10 cellular contexts compared by ENCODE assay signal in the genomic region with DNA sequence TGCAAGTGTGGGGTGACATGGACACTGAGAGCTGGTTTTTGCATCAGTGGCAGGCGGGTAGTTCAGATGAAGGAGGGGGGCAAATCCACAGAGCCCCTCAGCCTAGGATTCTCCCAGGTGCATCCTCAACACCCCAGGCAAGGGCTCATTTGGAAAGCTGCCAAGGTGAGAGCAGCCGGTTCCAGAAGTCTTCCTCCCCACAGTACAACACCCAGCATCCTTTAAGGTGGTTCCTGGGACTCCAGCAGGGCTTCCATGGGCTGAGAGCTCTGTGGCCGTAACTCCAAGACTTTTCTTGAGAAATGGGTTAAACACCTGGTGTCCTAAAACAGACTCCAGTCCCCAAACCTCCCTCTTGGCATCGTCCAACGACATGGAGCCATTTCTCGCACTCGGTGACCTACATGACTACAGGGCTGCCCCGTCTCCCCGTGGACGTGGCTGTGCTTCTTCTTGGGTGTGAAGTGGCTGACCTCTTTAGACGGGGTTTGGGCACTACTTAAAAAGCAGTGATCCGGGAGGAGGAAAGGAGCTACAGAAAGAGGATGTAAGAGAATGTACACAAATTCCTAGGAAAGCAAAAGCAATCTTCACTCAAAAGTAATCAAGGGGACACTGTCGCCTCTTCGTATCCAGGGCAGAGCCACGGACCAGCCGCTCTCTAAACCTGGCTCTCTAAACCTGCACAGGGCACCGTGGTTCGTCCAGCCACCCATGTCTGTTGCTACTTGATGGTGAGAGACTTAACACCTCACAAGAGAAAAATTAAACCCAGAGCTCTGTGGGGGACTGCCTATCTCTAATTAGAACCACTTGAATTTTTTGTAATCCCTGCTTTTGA. TPM values are rescaled to one million over a fixed set of nuclear protein-coding genes. Genes with fewer than 3 reads are reported as not detected.
DNase-seq lines count a peak whose midpoint lies in the region; ATAC-seq and TF ChIP-seq lines count a peak whose summit lies in the region.
"Had no signal": no experiment of that assay in that cellular context is flagged by ENCODE, and none has a peak within 500 bp of the region (broad histone marks: within the 10 kb centered on the region; RNA-seq: fewer than 3 reads in every experiment).

No MANE protein-coding gene starts in this region.

- intact Hi-C loops in heart left ventricle (cut with DNase I) (no loop called here), left ventricle myocardium superior (cut with micrococcal nuclease) (no loop called here), upper lobe of right lung (cut with DNase I) (no loop called here)

- CTCF ChIA-PET in activated CD4-positive, alpha-beta memory T cell treated with anti-CD3 and anti-CD28 coated beads, Interleukin-2, amount 10 ng/mL, durations not matched to agents 7 days and 5 days (lab: Charles Lee): interaction anchor here (2.1 kb wide), 1 partner anchor 15 kb away, joined by 9 read pairs; no protein-coding TSS in a partner anchor

- H3K27me3 Mint-ChIP-seq in activated CD4-positive, alpha-beta memory T cell treated with anti-CD3 and anti-CD28 coated beads, Interleukin-2, amount 10 ng/mL, durations not matched to agents 7 days and 5 days: no peaks in the 10 kb centered on the region

- H3K4me3 ChIP-seq in heart left ventricle (no peak overlapping the region), iPS-18a (ENCODE audit: low read length) (peak overlapping the region; percentile 29), upper lobe of right lung (no peak overlapping the region)
- H3K4me3 ChIP-seq: MG63, pancreas had no signal

- H3K27ac ChIP-seq in heart left ventricle: peak overlapping the region in 10 of 12 donors; percentile 20 to 85 (median 68)
- no peak overlapping the region for H3K27ac ChIP-seq in iPS-18a (ENCODE audit: low read length)
- H3K27ac ChIP-seq in upper lobe of right lung: peak overlapping the region; percentile 52

- TF ChIP-seq CTCF in heart left ventricle (IDR thresholded peaks at IDR 0.05) (no peak), upper lobe of right lung (IDR thresholded peaks at IDR 0.05) (no peak)

- H3K27ac Mint-ChIP-seq in activated CD4-positive, alpha-beta memory T cell treated with anti-CD3 and anti-CD28 coated beads, Interleukin-2, amount 10 ng/mL, durations not matched to agents 7 days and 5 days: peak overlapping the region; percentile 92

- H3K36me3 ChIP-seq in heart left ventricle (peaks cover 0 to 11% (median 0%) of the 10 kb centered on the region in 9 donors), iPS-18a (ENCODE audit: control insufficient read depth, low read depth, low read length) (no peaks in the 10 kb centered on the region), upper lobe of right lung (no peaks in the 10 kb centered on the region)
- H3K36me3 ChIP-seq: pancreas had no signal

- H3K36me3 Mint-ChIP-seq in activated CD4-positive, alpha-beta memory T cell treated with anti-CD3 and anti-CD28 coated beads, Interleukin-2, amount 10 ng/mL, durations not matched to agents 7 days and 5 days (ENCODE audit: low read depth): peaks cover 48% of the 10 kb centered on the region

- no peak for ATAC-seq in heart left ventricle
- no peak for ATAC-seq in left ventricle myocardium superior
- ATAC-seq in upper lobe of right lung: no peak
- no peak for ATAC-seq in GM19395 (IDR thresholded peaks at IDR 0.05; ENCODE audit: unreplicated experiment)
- ATAC-seq in GM21447 (IDR thresholded peaks at IDR 0.05; ENCODE audit: unreplicated experiment): no peak
- ATAC-seq: pancreas had no signal

- no peaks in the 10 kb centered on the region for H3K9me3 Mint-ChIP-seq in activated CD4-positive, alpha-beta memory T cell treated with anti-CD3 and anti-CD28 coated beads, Interleukin-2, amount 10 ng/mL, durations not matched to agents 7 days and 5 days

- H3K9me3 ChIP-seq in heart left ventricle (no peaks in the 10 kb centered on the region), iPS-18a (ENCODE audit: control insufficient read depth, low read depth, low read length) (no peaks in the 10 kb centered on the region), upper lobe of right lung (no peaks in the 10 kb centered on the region)
- H3K9me3 ChIP-seq: MG63, pancreas had no signal

- H3K4me3 Mint-ChIP-seq in activated CD4-positive, alpha-beta memory T cell treated with anti-CD3 and anti-CD28 coated beads, Interleukin-2, amount 10 ng/mL, durations not matched to agents 7 days and 5 days: no peak overlapping the region

- no peak overlapping the region for H3K9ac ChIP-seq in iPS-18a (ENCODE audit: low read length)

- DNase-seq in heart left ventricle (no peak), left ventricle myocardium superior (no peak), upper lobe of right lung (no peak)
- no peak for DNase-seq in activated CD4-positive, alpha-beta memory T cell treated with anti-CD3 and anti-CD28 coated beads, Interleukin-2, amount 10 ng/mL, durations not matched to agents 7 days and 5 days
- DNase-seq in effector CD8-positive, alpha-beta T cell (lab: John Stamatoyannopoulos, UW): no peak
- DNase-seq: MG63, pancreas had no signal

- POLR2A ChIA-PET in activated CD4-positive, alpha-beta memory T cell treated with anti-CD3 and anti-CD28 coated beads, Interleukin-2, amount 10 ng/mL, durations not matched to agents 7 days and 5 days (lab: Charles Lee): interaction anchor here (0.9 to 4.9 kb wide), 8 partner anchors 10 to 233 kb away, joined by 3 to 25 read pairs (median 4); a partner anchor contains a TSS

- peaks cover 27 to 100% (median 95%) of the 10 kb centered on the region in 12 donors for H3K4me1 ChIP-seq in heart left ventricle
- H3K4me1 ChIP-seq in iPS-18a (ENCODE audit: control insufficient read depth, low read depth, low read length): peaks cover 69% of the 10 kb centered on the region
- H3K4me1 ChIP-seq in upper lobe of right lung: peaks cover 81% of the 10 kb centered on the region

- H3K4me1 Mint-ChIP-seq in activated CD4-positive, alpha-beta memory T cell treated with anti-CD3 and anti-CD28 coated beads, Interleukin-2, amount 10 ng/mL, durations not matched to agents 7 days and 5 days: peaks cover 87% of the 10 kb centered on the region

- WGBS in heart left ventricle, 4 donors: 39 to 50% (median 43%) methylated on average over 18 of the region's 18 CpGs

- H3K27me3 ChIP-seq in heart left ventricle: no peaks in the 10 kb centered on the region
- no peaks in the 10 kb centered on the region for H3K27me3 ChIP-seq in iPS-18a (ENCODE audit: control insufficient read depth, insufficient read depth, low read length)
- no peaks in the 10 kb centered on the region for H3K27me3 ChIP-seq in upper lobe of right lung
- H3K27me3 ChIP-seq: MG63, pancreas had no signal

- TF ChIP-seq POLR2A in heart left ventricle (IDR thresholded peaks at IDR 0.05): no peak

RNA-seq across cellular contexts. Expression of a gene that starts 25.5 kb away (rescaled TPM):
- total RNA-seq in heart left ventricle (10 to 100 TPM; 48.9 to 80.7 (median 58.0) TPM), left ventricle myocardium superior (76.6 TPM), upper lobe of right lung (65.5 TPM)
- polyA plus RNA-seq in heart left ventricle: 10 to 100 TPM; 29.4 to 59.7 TPM
- 10 to 100 TPM; 78.1 to 85.1 TPM for total RNA-seq in activated CD4-positive, alpha-beta memory T cell treated with anti-CD3 and anti-CD28 coated beads, Interleukin-2, amount 10 ng/mL, durations not matched to agents 7 days and 5 days

RNA-seq across cellular contexts. Expression of a gene that starts 38.4 kb away (rescaled TPM):
- total RNA-seq in heart left ventricle (1 to 10 TPM; 1.2 to 6.2 (median 3.3) TPM), left ventricle myocardium superior (4.1 TPM), upper lobe of right lung (12.5 TPM)
- 1 to 10 TPM; 2.4 to 4.8 TPM for polyA plus RNA-seq in heart left ventricle
- 10 to 100 TPM; 11.8 to 12.5 TPM for total RNA-seq in activated CD4-positive, alpha-beta memory T cell treated with anti-CD3 and anti-CD28 coated beads, Interleukin-2, amount 10 ng/mL, durations not matched to agents 7 days and 5 days

RNA-seq across cellular contexts. Expression of a gene that starts 47.7 kb away (rescaled TPM):
- 1 to 10 TPM; 1.7 to 3.9 (median 2.3) TPM for total RNA-seq in heart left ventricle
- 1 to 10 TPM; 1.3 to 3.8 TPM for polyA plus RNA-seq in heart left ventricle
- total RNA-seq in left ventricle myocardium superior: 2.2 TPM
- 1 to 10 TPM; 7.6 to 7.9 TPM for total RNA-seq in activated CD4-positive, alpha-beta memory T cell treated with anti-CD3 and anti-CD28 coated beads, Interleukin-2, amount 10 ng/mL, durations not matched to agents 7 days and 5 days
- total RNA-seq in upper lobe of right lung: 6.8 TPM

RNA-seq across cellular contexts. Expression of a gene that starts 48.8 kb away (rescaled TPM):
- total RNA-seq in heart left ventricle: 100 to 1,000 TPM; 388 to 533 (median 476) TPM
- 100 to 1,000 TPM; 791 to 945 TPM for polyA plus RNA-seq in heart left ventricle
- 558 TPM for total RNA-seq in left ventricle myocardium superior
- total RNA-seq in activated CD4-positive, alpha-beta memory T cell treated with anti-CD3 and anti-CD28 coated beads, Interleukin-2, amount 10 ng/mL, durations not matched to agents 7 days and 5 days: 100 to 1,000 TPM; 217 to 220 TPM
- total RNA-seq in upper lobe of right lung: 134 TPM
